ENCODE assay signal across 13 cellular contexts in genomic region chr22:41574847-41575381, GRCh38. TPM values are rescaled to one million over a fixed set of nuclear protein-coding genes. Genes with fewer than 3 reads are reported as not detected.
DNase-seq lines count a peak whose midpoint lies in the region; ATAC-seq and TF ChIP-seq lines count a peak whose summit lies in the region.
"Had no signal": no experiment of that assay in that cellular context is flagged by ENCODE, and none has a peak within 500 bp of the region (broad histone marks: within the 10 kb centered on the region; RNA-seq: fewer than 3 reads in every experiment).

No MANE protein-coding gene starts in this region.

- DNase-seq in Peyer's patch (peak in 2 of 3 donors; percentile 59 to 60), fibroblast of lung (ENCODE audit: low read depth in 2 of 2) (peak in 1 of 2 donors; percentile 70), lower leg skin (ENCODE audit: low spot score in 2 of 2) (peak; percentile 45 to 91), substantia nigra (lab: John Stamatoyannopoulos, UW) (peak in 29 of 49 donors; percentile 7 to 95 (median 34)), NCI-H82 (lab: John Stamatoyannopoulos, UW) (no peak)
- DNase-seq in activated CD4-positive, alpha-beta T cell treated with anti-CD3 and anti-CD28 coated beads, Interleukin-2, amount 50 U/mL, for 4 hours: no peak
- DNase-seq: activated T-cell treated with anti-CD3 and anti-CD28 coated beads, Interleukin-2, amount 50 U/mL, for 1 hour; cortex of kidney; naive thymus-derived CD8-positive, alpha-beta T cell; NCI-H2171; OCI-M1 had no signal

- no peak overlapping the region for H3K4me2 ChIP-seq in fibroblast of lung (ENCODE audit: extremely low read depth, insufficient read depth, low read length)

- TF ChIP-seq CTCF in Peyer's patch (IDR thresholded peaks at IDR 0.05): no peak
- TF ChIP-seq CTCF in fibroblast of lung (conservative IDR thresholded peaks at IDR 0.05 in 1 of 2, IDR thresholded peaks at IDR 0.05 in 1 of 2; ENCODE audit: low read depth in 1 of 2, low read length in 2 of 2): no peak
- no peak for TF ChIP-seq CTCF in lower leg skin (IDR thresholded peaks at IDR 0.05)

- H3K9ac ChIP-seq in fibroblast of lung (ENCODE audit: insufficient read depth, low read length): peak overlapping the region; percentile 40

- TF ChIP-seq POLR2A in Peyer's patch (IDR thresholded peaks at IDR 0.05) (no peak), lower leg skin (IDR thresholded peaks at IDR 0.05) (no peak)

- no peaks in the 10 kb centered on the region for H4K20me1 ChIP-seq in fibroblast of lung (ENCODE audit: control insufficient read depth, extremely low read depth, insufficient read depth, low read length)

- H3K36me3 ChIP-seq in Peyer's patch (peaks cover 0 to 44% (median 0%) of the 10 kb centered on the region in 3 donors), fibroblast of lung (ENCODE audit: control insufficient read depth, insufficient read depth, low read length) (peaks cover 22% of the 10 kb centered on the region)

- no peaks in the 10 kb centered on the region for H3K9me3 ChIP-seq in Peyer's patch
- no peaks in the 10 kb centered on the region for H3K9me3 ChIP-seq in fibroblast of lung (ENCODE audit: control insufficient read depth, insufficient read depth, low read depth, low read length)

- intact Hi-C loops in lower leg skin (cut with DNase I; ENCODE audit: low total_unique reads): no loop called here

- no peak for ATAC-seq in HG03135 (IDR thresholded peaks at IDR 0.05; ENCODE audit: unreplicated experiment)
- no peak for ATAC-seq in HG03354 (IDR thresholded peaks at IDR 0.05; ENCODE audit: poor library complexity, severe bottlenecking, unreplicated experiment)
- ATAC-seq: naive thymus-derived CD8-positive, alpha-beta T cell had no signal

- no peaks in the 10 kb centered on the region for H3K4me1 ChIP-seq in Peyer's patch
- peaks cover 10% of the 10 kb centered on the region for H3K4me1 ChIP-seq in fibroblast of lung (ENCODE audit: control insufficient read depth, extremely low read depth, insufficient read depth, low read length)

- H3K27me3 ChIP-seq in Peyer's patch (no peaks in the 10 kb centered on the region), fibroblast of lung (ENCODE audit: control insufficient read depth, insufficient read depth, low read length) (no peaks in the 10 kb centered on the region)

- H3K27ac ChIP-seq in Peyer's patch: no peak overlapping the region
- no peak overlapping the region for H3K27ac ChIP-seq in fibroblast of lung (ENCODE audit: insufficient read depth, low read length)
- no peak overlapping the region for H3K27ac ChIP-seq in substantia nigra (ENCODE audit: low read depth, low read length, poor library complexity, severe bottlenecking)

- H3K79me2 ChIP-seq in fibroblast of lung (ENCODE audit: control insufficient read depth, insufficient read depth, low read length): no peaks in the 10 kb centered on the region

- no peak overlapping the region for H2AFZ ChIP-seq in fibroblast of lung (ENCODE audit: low read length)

- no peak overlapping the region for H3K4me3 ChIP-seq in Peyer's patch
- no peak overlapping the region for H3K4me3 ChIP-seq in fibroblast of lung (replicated peaks in 1 of 4; ENCODE audit: control extremely low read depth in 1 of 4, insufficient read depth in 1 of 4, low read depth in 3 of 4, low read length in 4 of 4)
- no peak overlapping the region for H3K4me3 ChIP-seq in lower leg skin (ENCODE audit: low read depth, poor library complexity, severe bottlenecking)

- 53 to 73% methylated on average over 16 to 24 of the region's 26 CpGs for WGBS in lower leg skin, 2 donors

RNA-seq across cellular contexts. Expression of gene CSDC2, which starts 14.1 kb away (rescaled TPM):
- total RNA-seq in Peyer's patch: 1 to 10 TPM in 1 of 4 donors, under 1 TPM in 1, not detected in 2; 0.80 to 1.5 TPM
- 8.2 and 15.2 TPM in 2 replicates for total RNA-seq in fibroblast of lung
- polyA plus RNA-seq in fibroblast of lung: 3.3 and 11.2 TPM in 2 replicates
- polyA plus RNA-seq in fibroblast of lung (2012): 8.2 and 32.3 TPM in 2 replicates
- 6.2 and 14.9 TPM in 2 replicates for polyA minus RNA-seq in fibroblast of lung (ENCODE audit: low replicate concordance)
- total RNA-seq in lower leg skin: 1 to 10 TPM in 2 of 4 donors, under 1 TPM in 2; 0.63 to 3.0 (median 1.0) TPM
- total RNA-seq: naive thymus-derived CD8-positive, alpha-beta T cell had no signal
- polyA plus RNA-seq: naive thymus-derived CD8-positive, alpha-beta T cell had no signal

RNA-seq across cellular contexts. Expression of gene PMM1, which starts 14.7 kb away (rescaled TPM):
- total RNA-seq in Peyer's patch (100 to 1,000 TPM in 3 of 4 donors, 10 to 100 TPM in 1; 63.5 to 139 (median 101) TPM), fibroblast of lung (26.2 and 32.4 TPM in 2 replicates), lower leg skin (10 to 100 TPM; 44.0 to 60.4 (median 50.1) TPM)
- 73.0 and 110 TPM in 2 replicates for polyA plus RNA-seq in fibroblast of lung
- polyA plus RNA-seq in fibroblast of lung (2012): 79.3 and 106 TPM in 2 replicates
- polyA minus RNA-seq in fibroblast of lung (ENCODE audit: low replicate concordance): 58.3 and 100 TPM in 2 replicates

RNA-seq across cellular contexts. Expression of gene POLR3H, which starts 30.6 kb away (rescaled TPM):
- total RNA-seq in Peyer's patch (10 to 100 TPM in 3 of 4 donors, 1 to 10 TPM in 1; 9.5 to 14.9 (median 13.0) TPM), fibroblast of lung (15.4 and 19.7 TPM in 2 replicates), lower leg skin (10 to 100 TPM in 3 of 4 donors, 1 to 10 TPM in 1; 8.7 to 19.7 (median 16.4) TPM)
- polyA plus RNA-seq in fibroblast of lung: 42.6 and 62.5 TPM in 2 replicates
- 45.0 and 75.3 TPM in 2 replicates for polyA plus RNA-seq in fibroblast of lung (2012)
- polyA minus RNA-seq in fibroblast of lung (ENCODE audit: low replicate concordance): 86.8 and 140 TPM in 2 replicates

RNA-seq across cellular contexts. Expression of gene DESI1, which starts 45.9 kb away (rescaled TPM):
- 10 to 100 TPM; 22.3 to 39.4 (median 29.9) TPM for total RNA-seq in Peyer's patch
- total RNA-seq in fibroblast of lung: 8.0 and 11.9 TPM in 2 replicates
- polyA plus RNA-seq in fibroblast of lung: 22.4 and 22.6 TPM in 2 replicates
- 20.7 and 23.9 TPM in 2 replicates for polyA plus RNA-seq in fibroblast of lung (2012)
- 37.0 and 45.6 TPM in 2 replicates for polyA minus RNA-seq in fibroblast of lung (ENCODE audit: low replicate concordance)
- total RNA-seq in lower leg skin: 10 to 100 TPM; 16.1 to 37.8 (median 23.0) TPM

RNA-seq across cellular contexts. Expression of gene XRCC6, which starts 46.2 kb away (rescaled TPM):
- total RNA-seq in Peyer's patch: 100 to 1,000 TPM; 119 to 151 (median 127) TPM
- 268 and 282 TPM in 2 replicates for total RNA-seq in fibroblast of lung
- 183 and 280 TPM in 2 replicates for polyA plus RNA-seq in fibroblast of lung
- 282 and 405 TPM in 2 replicates for polyA plus RNA-seq in fibroblast of lung (2012)
- 125 and 199 TPM in 2 replicates for polyA minus RNA-seq in fibroblast of lung (ENCODE audit: low replicate concordance)
- 100 to 1,000 TPM; 150 to 204 (median 161) TPM for total RNA-seq in lower leg skin

Comparison
In these comparisons a context has a peak if more than half of its experiments do, and no peak if none do; other contexts are left out.
1. DNase-seq: peak in Peyer's patch (2 of 3), lower leg skin (2 of 2) and substantia nigra (29 of 49); none in NCI-H82 (single experiment) and activated CD4-positive, alpha-beta T cell treated with anti-CD3 and anti-CD28 coated beads, Interleukin-2, amount 50 U/mL, for 4 hours (0 of 2).